ENCODE assay signal across 10 cellular contexts in genomic region chr7:6367701-6368211, GRCh38. TPM values are rescaled to one million over a fixed set of nuclear protein-coding genes. Genes with fewer than 3 reads are reported as not detected.
DNase-seq lines count a peak whose midpoint lies in the region; ATAC-seq and TF ChIP-seq lines count a peak whose summit lies in the region.
"Had no signal": no experiment of that assay in that cellular context is flagged by ENCODE, and none has a peak within 500 bp of the region (broad histone marks: within the 10 kb centered on the region; RNA-seq: fewer than 3 reads in every experiment).

No MANE protein-coding gene starts in this region.

- in situ Hi-C loops in GM13977 (cut with MboI; ENCODE audit: low pct_unique_long_range_greater_than_20kb, low sequenced_read_pairs, unreplicated experiment), result no loop called here

- no peak overlapping the region for H2BK120ac ChIP-seq in mesendoderm (ENCODE audit: low read depth, low read length)

- no peak overlapping the region for H2BK15ac ChIP-seq in mesendoderm (replicated peaks; ENCODE audit: low read depth)

- H4K5ac ChIP-seq in mesendoderm (ENCODE audit: low read length), result no peak overlapping the region

- no peaks in the 10 kb centered on the region for H4K20me1 ChIP-seq in smooth muscle cell (ENCODE audit: low read depth)

- H3K9ac ChIP-seq in smooth muscle cell (ENCODE audit: low read depth) (no peak overlapping the region), mesendoderm (ENCODE audit: low read length) (no peak overlapping the region)

- H3F3A ChIP-seq in smooth muscle cell (ENCODE audit: low read depth), result no peaks in the 10 kb centered on the region

- ATAC-seq in RWPE2 (ENCODE audit: low read depth), result peak; percentile 76

- H2BK5ac ChIP-seq in mesendoderm (ENCODE audit: low read length), result no peak overlapping the region

- H3K4me2 ChIP-seq in smooth muscle cell (peak overlapping the region; percentile 24), mesendoderm (ENCODE audit: low read length) (no peak overlapping the region)

- H3K27me3 ChIP-seq in RWPE2 (ENCODE audit: insufficient read depth, poor library complexity, severe bottlenecking), result no peaks in the 10 kb centered on the region
- no peaks in the 10 kb centered on the region for H3K27me3 ChIP-seq in smooth muscle cell (ENCODE audit: low read depth)
- H3K27me3 ChIP-seq in mesendoderm (ENCODE audit: insufficient read depth, low read length, poor library complexity), result no peaks in the 10 kb centered on the region
- H3K27me3 ChIP-seq: heart right ventricle had no signal

- H3K56ac ChIP-seq in mesendoderm (ENCODE audit: low read length), result no peak overlapping the region

- 73% methylated on average over 4 of the region's 4 CpGs for WGBS in smooth muscle cell (ENCODE audit: low lambda C conversion rate)
- no CpG with 5 or more reads among the region's 4 CpGs for WGBS in mesendoderm (ENCODE audit: extremely low coverage, insufficient coverage, low lambda C conversion rate)

- H4K8ac ChIP-seq in mesendoderm (ENCODE audit: low read depth, low read length), result no peak overlapping the region

- no peak overlapping the region for H3K23ac ChIP-seq in mesendoderm (ENCODE audit: low read length)

- H2AFZ ChIP-seq in smooth muscle cell (ENCODE audit: low read depth), result peak overlapping the region; percentile 85

- H3K79me2 ChIP-seq in smooth muscle cell (ENCODE audit: low read depth) (no peaks in the 10 kb centered on the region), mesendoderm (ENCODE audit: control insufficient read depth, insufficient read depth, low read length) (no peaks in the 10 kb centered on the region)

- H3K18ac ChIP-seq in mesendoderm (ENCODE audit: low read length), result no peak overlapping the region

- no peaks in the 10 kb centered on the region for H3K79me1 ChIP-seq in mesendoderm (ENCODE audit: low read length)

- H2AK5ac ChIP-seq in mesendoderm (ENCODE audit: low read length), result no peak overlapping the region

- TF ChIP-seq CTCF in HFF-Myc (IDR thresholded peaks at IDR 0.05; ENCODE audit: low read depth, low read length, missing control alignments) (no peak), RWPE2 (IDR thresholded peaks at IDR 0.05; ENCODE audit: poor library complexity, severe bottlenecking) (no peak), smooth muscle cell (IDR thresholded peaks at IDR 0.05; ENCODE audit: borderline replicate concordance, insufficient read depth, poor library complexity, severe bottlenecking) (no peak), GM13977 (IDR thresholded peaks at IDR 0.05; ENCODE audit: extremely low read depth, insufficient read depth, missing control alignments) (no peak)

- H3K4ac ChIP-seq in mesendoderm (ENCODE audit: low read depth, low read length), result no peak overlapping the region

- H3K36me3 ChIP-seq in RWPE2 (ENCODE audit: low read depth) (no peaks in the 10 kb centered on the region), smooth muscle cell (ENCODE audit: low read depth) (no peaks in the 10 kb centered on the region), mesendoderm (ENCODE audit: control insufficient read depth, insufficient read depth, low read length) (no peaks in the 10 kb centered on the region)
- H3K36me3 ChIP-seq: heart right ventricle had no signal

- H3K4me1 ChIP-seq in RWPE2 (ENCODE audit: insufficient read depth, poor library complexity, severe bottlenecking) (peaks cover 8% of the 10 kb centered on the region), smooth muscle cell (ENCODE audit: low read depth) (no peaks in the 10 kb centered on the region), mesendoderm (ENCODE audit: control insufficient read depth, low read depth, low read length) (no peaks in the 10 kb centered on the region)

- no peak overlapping the region for H3K27ac ChIP-seq in RWPE2 (ENCODE audit: poor library complexity, severe bottlenecking)
- peak overlapping the region; percentile 78 for H3K27ac ChIP-seq in smooth muscle cell (ENCODE audit: low read depth)
- H3K27ac ChIP-seq in mesendoderm (ENCODE audit: low read depth, low read length), result no peak overlapping the region
- no peak overlapping the region for H3K27ac ChIP-seq in substantia nigra (ENCODE audit: low read depth, low read length, poor library complexity, severe bottlenecking)

- H3K9me3 ChIP-seq in RWPE2 (ENCODE audit: severe bottlenecking), result no peaks in the 10 kb centered on the region
- H3K9me3 ChIP-seq in smooth muscle cell (replicated peaks; ENCODE audit: low read depth), result no peaks in the 10 kb centered on the region
- H3K9me3 ChIP-seq: heart right ventricle had no signal

- DNase-seq in HFF-Myc (ENCODE audit: extremely low read depth, low read depth) (peak; percentile 65), RWPE2 (ENCODE audit: low spot score) (no peak), fibroblast of gingiva (ENCODE audit: low read depth) (peak; percentile 65), smooth muscle cell (lab: John Stamatoyannopoulos, UW; ENCODE audit: unreplicated experiment) (no peak), GM13977 (ENCODE audit: low spot score) (no peak), mesendoderm (no peak), substantia nigra (lab: John Stamatoyannopoulos, UW) (no peak)
- DNase-seq: activated CD4-positive, alpha-beta memory T cell treated with anti-CD3 and anti-CD28 coated beads, Interleukin-2, amount 10 ng/mL, durations not matched to agents 7 days and 5 days; aorta; heart right ventricle had no signal

- H3K4me3 ChIP-seq in HFF-Myc (replicated peaks; ENCODE audit: low read depth, low read length), result no peak overlapping the region
- H3K4me3 ChIP-seq in RWPE2 (ENCODE audit: severe bottlenecking), result no peak overlapping the region
- no peak overlapping the region for H3K4me3 ChIP-seq in smooth muscle cell
- no peak overlapping the region for H3K4me3 ChIP-seq in mesendoderm (ENCODE audit: low read length)
- H3K4me3 ChIP-seq: heart right ventricle had no signal

RNA-seq across cellular contexts. Expression of gene RAC1, which starts 6.6 kb away (rescaled TPM):
- 128 and 169 TPM in 2 replicates for total RNA-seq in smooth muscle cell
- 523 and 602 TPM in 2 replicates for polyA plus RNA-seq in smooth muscle cell
- 371 TPM for polyA plus RNA-seq in mesendoderm (2013, experiment 1 of 2)
- polyA plus RNA-seq in mesendoderm (2013, experiment 2 of 2), result 360 TPM

RNA-seq across cellular contexts. Expression of gene FAM220A, which starts 19.0 kb away (rescaled TPM):
- 24.2 and 24.4 TPM in 2 replicates for total RNA-seq in smooth muscle cell
- polyA plus RNA-seq in smooth muscle cell, result 6.8 and 7.4 TPM in 2 replicates
- polyA plus RNA-seq in mesendoderm (2013, experiment 1 of 2), result 11.8 TPM
- 13.4 TPM for polyA plus RNA-seq in mesendoderm (2013, experiment 2 of 2)

Comparison
In these comparisons a context has a peak if more than half of its experiments do, and no peak if none do; other contexts are left out.
1. DNase-seq: peak in HFF-Myc (single experiment) and fibroblast of gingiva (single experiment); none in RWPE2 (single experiment), smooth muscle cell (single experiment), GM13977 (single experiment), mesendoderm (single experiment) and substantia nigra (0 of 49).